ENCODE assay signal across 15 cellular contexts in genomic region chr11:70365536-70365912, GRCh38. TPM values are rescaled to one million over a fixed set of nuclear protein-coding genes. Genes with fewer than 3 reads are reported as not detected.
DNase-seq lines count a peak whose midpoint lies in the region; ATAC-seq and TF ChIP-seq lines count a peak whose summit lies in the region.
"Had no signal": no experiment of that assay in that cellular context is flagged by ENCODE, and none has a peak within 500 bp of the region (broad histone marks: within the 10 kb centered on the region; RNA-seq: fewer than 3 reads in every experiment).

No MANE protein-coding gene starts in this region.

- no peak overlapping the region for H3K4me2 ChIP-seq in hepatocyte

- no peak overlapping the region for H3K27ac ChIP-seq in CD4-positive, CD25-positive, alpha-beta regulatory T cell (ENCODE audit: insufficient read depth, low read length, poor library complexity, severe bottlenecking)
- H3K27ac ChIP-seq in hepatocyte: no peak overlapping the region
- H3K27ac ChIP-seq: heart right ventricle had no signal

- no peak overlapping the region for H2AFZ ChIP-seq in hepatocyte

- H3K4me1 Mint-ChIP-seq in CD4-positive, CD25-positive, alpha-beta regulatory T cell: peaks cover 21 to 33% (median 26%) of the 10 kb centered on the region in 4 donors
- H3K4me1 Mint-ChIP-seq in activated T-cell treated with anti-CD3 and anti-CD28 coated beads, Interleukin-2, amount 50 U/mL, for 72 hours (ENCODE audit: low read depth): peaks cover 25% of the 10 kb centered on the region
- H3K4me1 Mint-ChIP-seq in naive thymus-derived CD8-positive, alpha-beta T cell: peaks cover 16 to 34% (median 26%) of the 10 kb centered on the region in 4 donors

- H3K79me2 ChIP-seq in hepatocyte: no peaks in the 10 kb centered on the region

- no peaks in the 10 kb centered on the region for H3K9me3 ChIP-seq in CD4-positive, CD25-positive, alpha-beta regulatory T cell (ENCODE audit: control insufficient read depth in 2 of 2, low read length in 2 of 2)
- no peaks in the 10 kb centered on the region for H3K9me3 ChIP-seq in hepatocyte (ENCODE audit: low read depth)
- H3K9me3 ChIP-seq: heart right ventricle had no signal

- peak overlapping the region in 2 of 3 donors; percentile 34 to 57 for H3K27ac Mint-ChIP-seq in CD4-positive, CD25-positive, alpha-beta regulatory T cell
- peak overlapping the region; percentile 79 for H3K27ac Mint-ChIP-seq in activated T-cell treated with anti-CD3 and anti-CD28 coated beads, Interleukin-2, amount 50 U/mL, for 72 hours
- peak overlapping the region in 4 of 10 donors; percentile 6 to 77 (median 49) for H3K27ac Mint-ChIP-seq in naive thymus-derived CD8-positive, alpha-beta T cell

- H3K27me3 Mint-ChIP-seq in CD4-positive, CD25-positive, alpha-beta regulatory T cell: no peaks in the 10 kb centered on the region
- no peaks in the 10 kb centered on the region for H3K27me3 Mint-ChIP-seq in activated T-cell treated with anti-CD3 and anti-CD28 coated beads, Interleukin-2, amount 50 U/mL, for 72 hours (ENCODE audit: low read depth)
- no peaks in the 10 kb centered on the region for H3K27me3 Mint-ChIP-seq in naive thymus-derived CD8-positive, alpha-beta T cell
- H3K27me3 Mint-ChIP-seq: progenitor cell of endocrine pancreas had no signal

- peaks cover 0 to 2% (median 0%) of the 10 kb centered on the region in 7 donors for H3K9me3 Mint-ChIP-seq in CD4-positive, CD25-positive, alpha-beta regulatory T cell
- no peaks in the 10 kb centered on the region for H3K9me3 Mint-ChIP-seq in activated T-cell treated with anti-CD3 and anti-CD28 coated beads, Interleukin-2, amount 50 U/mL, for 72 hours
- H3K9me3 Mint-ChIP-seq in naive thymus-derived CD8-positive, alpha-beta T cell: no peaks in the 10 kb centered on the region

- peaks cover 29% of the 10 kb centered on the region for H3K4me1 ChIP-seq in CD4-positive, CD25-positive, alpha-beta regulatory T cell (ENCODE audit: control insufficient read depth, insufficient read depth, low read length, poor library complexity, severe bottlenecking)
- no peaks in the 10 kb centered on the region for H3K4me1 ChIP-seq in hepatocyte (ENCODE audit: insufficient read depth)

- TF ChIP-seq CTCF in hepatocyte (IDR thresholded peaks at IDR 0.05; ENCODE audit: poor library complexity): no peak

- intact Hi-C loops in Right ventricle myocardium superior (cut with DNase I): no loop called here

- peaks cover 48% of the 10 kb centered on the region for H3K36me3 Mint-ChIP-seq in CD4-positive, CD25-positive, alpha-beta regulatory T cell
- peaks cover 6 to 20% of the 10 kb centered on the region in 2 donors for H3K36me3 Mint-ChIP-seq in activated T-cell treated with anti-CD3 and anti-CD28 coated beads, Interleukin-2, amount 50 U/mL, for 72 hours (ENCODE audit: insufficient read depth in 2 of 2)
- peaks cover 7 to 71% (median 32%) of the 10 kb centered on the region in 3 donors for H3K36me3 Mint-ChIP-seq in naive thymus-derived CD8-positive, alpha-beta T cell

- POLR2A ChIA-PET in naive thymus-derived CD8-positive, alpha-beta T cell (lab: Charles Lee): no interaction called here

- no peak for ATAC-seq in CD4-positive, CD25-positive, alpha-beta regulatory T cell (ENCODE audit: low read depth in 2 of 2)
- ATAC-seq in activated T-cell treated with anti-CD3 and anti-CD28 coated beads, Interleukin-2, amount 50 U/mL, for 72 hours (replicated peaks in 1 of 2): peak; percentile 22 to 24
- ATAC-seq in naive thymus-derived CD8-positive, alpha-beta T cell: peak in 1 of 2 donors; percentile 29
- no peak for ATAC-seq in Right ventricle myocardium superior (ENCODE audit: poor library complexity)
- no peak for ATAC-seq in GM19035 (IDR thresholded peaks at IDR 0.05; ENCODE audit: unreplicated experiment)
- ATAC-seq: heart right ventricle, K562 had no signal

- H4K20me1 ChIP-seq in hepatocyte (ENCODE audit: insufficient read depth, poor library complexity, severe bottlenecking): no peaks in the 10 kb centered on the region

- H3K4me3 Mint-ChIP-seq in CD4-positive, CD25-positive, alpha-beta regulatory T cell: peak overlapping the region in 3 of 4 donors; percentile 56 to 85 (median 81)
- peak overlapping the region; percentile 77 for H3K4me3 Mint-ChIP-seq in activated T-cell treated with anti-CD3 and anti-CD28 coated beads, Interleukin-2, amount 50 U/mL, for 72 hours
- H3K4me3 Mint-ChIP-seq in naive thymus-derived CD8-positive, alpha-beta T cell: peak overlapping the region; percentile 31 to 81 (median 70)

- no peak for DNase-seq in CD4-positive, CD25-positive, alpha-beta regulatory T cell
- peak; percentile 68 for DNase-seq in KG1 (lab: John Stamatoyannopoulos, UW)
- DNase-seq in activated T-cell treated with anti-CD3 and anti-CD28 coated beads, Interleukin-2, amount 50 U/mL, for 72 hours: no peak
- no peak for DNase-seq in naive thymus-derived CD8-positive, alpha-beta T cell
- no peak for DNase-seq in hepatocyte (ENCODE audit: low spot score)
- no peak for DNase-seq in Right ventricle myocardium superior
- DNase-seq in mesenteric fat pad (ENCODE audit: low spot score): no peak
- DNase-seq: cerebellar nuclear complex, heart right ventricle, NCI-H524 treated with DMSO at 0.1 percent for 48 hours, OCI-M1, SHP77 treated with DMSO at 0.1 percent for 48 hours had no signal

- H3K4me3 ChIP-seq in CD4-positive, CD25-positive, alpha-beta regulatory T cell (ENCODE audit: low read depth, low read length): peak overlapping the region; percentile 49
- H3K4me3 ChIP-seq in hepatocyte: no peak overlapping the region
- H3K4me3 ChIP-seq: heart right ventricle, K562 had no signal

- H3K9me2 ChIP-seq in hepatocyte (replicated peaks; ENCODE audit: insufficient read depth): no peaks in the 10 kb centered on the region

- 98% methylated on average over 4 of the region's 4 CpGs for WGBS in hepatocyte (ENCODE audit: low lambda C conversion rate, missing lambda C conversion rate)

- no peaks in the 10 kb centered on the region for H3K27me3 ChIP-seq in CD4-positive, CD25-positive, alpha-beta regulatory T cell (ENCODE audit: control insufficient read depth, insufficient read depth, low read length)
- no peaks in the 10 kb centered on the region for H3K27me3 ChIP-seq in hepatocyte
- H3K27me3 ChIP-seq: heart right ventricle had no signal

- H3K36me3 ChIP-seq in CD4-positive, CD25-positive, alpha-beta regulatory T cell (ENCODE audit: control insufficient read depth, insufficient read depth, low read length): peaks cover 32% of the 10 kb centered on the region
- no peaks in the 10 kb centered on the region for H3K36me3 ChIP-seq in hepatocyte (replicated peaks; ENCODE audit: insufficient read depth, low read depth)

RNA-seq across cellular contexts. Expression of gene CTTN, which starts 32.8 kb away (rescaled TPM):
- 5.4 TPM for total RNA-seq in CD4-positive, CD25-positive, alpha-beta regulatory T cell
- under 1 TPM in 1 of 4 donors, not detected in 3; 0.37 TPM for polyA plus RNA-seq in CD4-positive, CD25-positive, alpha-beta regulatory T cell
- total RNA-seq in activated T-cell treated with anti-CD3 and anti-CD28 coated beads, Interleukin-2, amount 50 U/mL, for 72 hours: 10 to 100 TPM; 29.5 to 42.9 TPM
- total RNA-seq in naive thymus-derived CD8-positive, alpha-beta T cell: under 1 TPM in 1 of 2 experiments, not detected in 1; 0.16 TPM
- not detected for polyA plus RNA-seq in naive thymus-derived CD8-positive, alpha-beta T cell
- total RNA-seq in hepatocyte (201 and 207 TPM in 2 replicates), Right ventricle myocardium superior (156 TPM), mesenteric fat pad (232 TPM)
- 154 and 157 TPM in 2 replicates for polyA plus RNA-seq in hepatocyte

Comparison
In these comparisons a context has a peak if more than half of its experiments do, and no peak if none do; other contexts are left out.
1. ATAC-seq: peak in activated T-cell treated with anti-CD3 and anti-CD28 coated beads, Interleukin-2, amount 50 U/mL, for 72 hours (2 of 2); none in CD4-positive, CD25-positive, alpha-beta regulatory T cell (0 of 2), Right ventricle myocardium superior (single experiment) and GM19035 (single experiment).
2. Peak in every context shown above with its lines, with median percentiles within 50 percentile points of each other: H3K4me3 Mint-ChIP-seq.